24 cellular contexts compared by ENCODE assay signal in genomic region chr19:45636902-45637301, GRCh38. TPM values are rescaled to one million over a fixed set of nuclear protein-coding genes. Genes with fewer than 3 reads are reported as not detected.
"Had no signal": no experiment of that assay in that cellular context is flagged by ENCODE, and none has a peak within 500 bp of the region (broad histone marks: within the 10 kb centered on the region; RNA-seq: fewer than 3 reads in every experiment).

No MANE protein-coding gene starts in this region.

- H3K9me3 ChIP-seq: esophagus muscularis mucosa, gastrocnemius medialis, transverse colon, uterus had no signal

- H3K4me3 Mint-ChIP-seq: activated B cell treated with CpG ODN at 0.5 μM for 24 hours; activated CD4-positive, alpha-beta T cell treated with anti-CD3 and anti-CD28 coated beads for 36 hours; activated naive CD8-positive, alpha-beta T cell; central memory CD8-positive, alpha-beta T cell; mesothelial cell of epicardium; natural killer cell treated with Interleukin-12 subunit alpha and Interleukin-12 subunit beta and Interleukin-15 and Interleukin-18, amount 100 ng/mL, for 72 hours; stimulated activated memory B cell treated with anti-CD40 and anti-IgM and Interleukin-4, amounts not matched to agents 10 μg/mL and 1 μg/mL and 100 μg/mL, for 72 hours; T-helper 17 cell had no signal

- DNase-seq: activated B cell treated with CpG ODN at 0.5 μM for 24 hours; activated CD4-positive, alpha-beta T cell treated with anti-CD3 and anti-CD28 coated beads for 36 hours; activated gamma-delta T cell treated with Interleukin-2 at 50 U/mL for 16 hours; activated T-cell treated with anti-CD3 and anti-CD28 coated beads, Interleukin-2, amount 50 U/mL, for 1 hour; effector memory CD4-positive, alpha-beta T cell; gastrocnemius medialis; hippocampal formation; left ventricle myocardium superior; mammary epithelial cell; nucleus accumbens; small intestine; stimulated activated CD4-positive, alpha-beta T cell treated with anti-CD3 and anti-CD28 coated beads, Interleukin-2, amount 100 ng/mL, for 24 hours; T-helper 17 cell; transverse colon; uterus had no signal

- H3K36me3 ChIP-seq: esophagus muscularis mucosa, gastrocnemius medialis, transverse colon, uterus had no signal

- ATAC-seq: activated CD4-positive, alpha-beta T cell treated with anti-CD3 and anti-CD28 coated beads for 36 hours; gastrocnemius medialis; left ventricle myocardium superior; natural killer cell treated with Interleukin-12 subunit alpha and Interleukin-12 subunit beta and Interleukin-15 and Interleukin-18, amount 100 ng/mL, for 72 hours; sciatic nerve; stimulated activated memory B cell treated with anti-CD40 and anti-IgM and Interleukin-4, amounts not matched to agents 10 μg/mL and 1 μg/mL and 100 μg/mL, for 72 hours; T-helper 17 cell had no signal

- H3K27me3 Mint-ChIP-seq: activated B cell treated with CpG ODN at 0.5 μM for 24 hours; activated CD4-positive, alpha-beta T cell treated with anti-CD3 and anti-CD28 coated beads for 36 hours; activated naive CD8-positive, alpha-beta T cell; central memory CD8-positive, alpha-beta T cell; natural killer cell treated with Interleukin-12 subunit alpha and Interleukin-12 subunit beta and Interleukin-15 and Interleukin-18, amount 100 ng/mL, for 72 hours; stimulated activated memory B cell treated with anti-CD40 and anti-IgM and Interleukin-4, amounts not matched to agents 10 μg/mL and 1 μg/mL and 100 μg/mL, for 72 hours; T-helper 17 cell had no signal

- H3K27ac ChIP-seq: esophagus muscularis mucosa, transverse colon, uterus had no signal

- FAIRE-seq: astrocyte, colon, small intestine had no signal

- H3K27ac Mint-ChIP-seq: activated B cell treated with CpG ODN at 0.5 μM for 24 hours; activated naive CD8-positive, alpha-beta T cell; mesothelial cell of epicardium; stimulated activated memory B cell treated with anti-CD40 and anti-IgM and Interleukin-4, amounts not matched to agents 10 μg/mL and 1 μg/mL and 100 μg/mL, for 72 hours; T-helper 17 cell had no signal

- H3K4me3 ChIP-seq: esophagus muscularis mucosa, gastrocnemius medialis, transverse colon, uterus had no signal

- H3K9me3 Mint-ChIP-seq: activated B cell treated with CpG ODN at 0.5 μM for 24 hours, mesothelial cell of epicardium had no signal

- H3K27me3 ChIP-seq: esophagus muscularis mucosa, transverse colon, uterus had no signal

RNA-seq across cellular contexts. Expression of gene GIPR, which starts 31.1 kb away (rescaled TPM):
- total RNA-seq: esophagus muscularis mucosa, gastrocnemius medialis had no signal

RNA-seq across cellular contexts. Expression of gene GPR4, which starts 34.9 kb away (rescaled TPM):
- total RNA-seq: activated B cell treated with CpG ODN at 0.5 μM for 24 hours; activated CD4-positive, alpha-beta T cell treated with anti-CD3 and anti-CD28 coated beads for 36 hours; mammary epithelial cell; mesothelial cell of epicardium; T-helper 17 cell had no signal
